35 cellular contexts compared by ENCODE assay signal in the genomic region with DNA sequence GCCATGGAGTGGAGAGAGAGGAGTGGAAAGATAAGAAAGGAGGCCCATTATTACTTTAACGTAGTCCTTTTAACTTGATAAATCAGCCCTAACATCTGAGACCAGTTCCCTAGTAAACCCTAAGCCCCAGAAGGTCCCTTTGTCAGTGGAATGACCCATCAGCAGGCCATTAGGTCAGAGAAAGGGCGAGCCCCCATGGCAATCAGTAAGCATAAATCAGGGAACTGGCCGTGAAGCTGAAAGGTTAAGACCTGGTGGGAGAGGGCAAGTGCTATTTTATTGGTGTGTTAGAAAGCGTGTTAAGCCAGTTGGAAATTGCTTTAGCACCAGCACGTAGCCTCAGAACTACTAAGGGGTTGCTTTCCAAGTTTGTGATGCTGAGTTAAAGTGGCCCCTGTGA.
"Had no signal": no experiment of that assay in that cellular context is flagged by ENCODE, and none has a peak within 500 bp of the region (broad histone marks: within the 10 kb centered on the region; RNA-seq: fewer than 3 reads in every experiment).

No MANE protein-coding gene starts in this region.

- H3K27ac Mint-ChIP-seq: activated B cell treated with CpG ODN at 0.5 μM for 24 hours; activated CD4-positive, alpha-beta memory T cell treated with anti-CD3 and anti-CD28 coated beads, Interleukin-2, amount 10 ng/mL, durations not matched to agents 7 days and 5 days; activated CD4-positive, alpha-beta T cell treated with anti-CD3 and anti-CD28 coated beads, Interleukin-2, amount 10 ng/mL, durations not matched to agents 7 days and 5 days; activated CD8-positive, alpha-beta memory T cell treated with anti-CD3 and anti-CD28 coated beads, Interleukin-2, amount 10 ng/mL, durations not matched to agents 7 days and 5 days; activated CD8-positive, alpha-beta T cell treated with anti-CD3 and anti-CD28 coated beads, Interleukin-2, amount 10 ng/mL, durations not matched to agents 7 days and 5 days; activated naive CD4-positive, alpha-beta T cell treated with anti-CD3 and anti-CD28 coated beads, Interleukin-2, amount 10 ng/mL, durations not matched to agents 7 days and 5 days; activated naive CD4-positive, alpha-beta T cell treated with anti-CD3 and anti-CD28 coated beads, Interleukin-2, amount 50 U/mL, for 24 hours; activated naive CD8-positive, alpha-beta T cell; activated naive CD8-positive, alpha-beta T cell treated with anti-CD3 and anti-CD28 coated beads, Interleukin-2, amount 10 ng/mL, durations not matched to agents 7 days and 5 days; activated naive CD8-positive, alpha-beta T cell treated with anti-CD3 and anti-CD28 coated beads, Interleukin-2, amount 50 U/mL, for 24 hours; activated T-cell treated with anti-CD3 and anti-CD28 coated beads, Interleukin-2, amount 50 U/mL, for 24 hours; activated T-helper 2 cell treated with anti-CD3 and anti-CD28 coated beads, Interferon-gamma antibody, Interleukin-2, Interleukin-4, amounts not matched to agents 10 μg/mL and 5 μg/mL and 100 μg/mL, durations not matched to agents 14 hours and 24 hours and 36 hours; T-helper 1 cell treated with Interleukin-12 subunit alpha and Interleukin-12 subunit beta and Interleukin-4 antibody, amounts not matched to agents 30 μg/mL and 1 μg/mL, for 36 hours; T-helper 2 cell treated with Interferon-gamma antibody and Interleukin-4, amounts not matched to agents 5 μg/mL and 100 μg/mL, for 36 hours had no signal

- H3K27me3 ChIP-seq: ascending aorta, cardiac muscle cell had no signal

- H3K36me3 ChIP-seq: ascending aorta, cardiac muscle cell had no signal

- H3K4me1 ChIP-seq: ascending aorta had no signal

- H3K27ac ChIP-seq: ascending aorta, cardiac muscle cell, VCaP had no signal

- ATAC-seq: activated CD8-positive, alpha-beta memory T cell treated with anti-CD3 and anti-CD28 coated beads, Interleukin-2, amount 10 ng/mL, durations not matched to agents 7 days and 5 days; activated CD8-positive, alpha-beta T cell treated with anti-CD3 and anti-CD28 coated beads, Interleukin-2, amount 10 ng/mL, durations not matched to agents 7 days and 5 days; activated naive CD8-positive, alpha-beta T cell treated with anti-CD3 and anti-CD28 coated beads, Interleukin-2, amount 50 U/mL, for 24 hours had no signal

- H3K9me3 ChIP-seq: ascending aorta had no signal

- H3K9me3 Mint-ChIP-seq: activated naive CD4-positive, alpha-beta T cell treated with anti-CD3 and anti-CD28 coated beads, Interleukin-2, amount 10 ng/mL, durations not matched to agents 7 days and 5 days; activated naive CD4-positive, alpha-beta T cell treated with anti-CD3 and anti-CD28 coated beads, Interleukin-2, amount 50 U/mL, for 24 hours; activated T-cell treated with anti-CD3 and anti-CD28 coated beads, Interleukin-2, amount 50 U/mL, for 24 hours; central memory CD8-positive, alpha-beta T cell; T-helper 2 cell treated with Interferon-gamma antibody and Interleukin-4, amounts not matched to agents 5 μg/mL and 100 μg/mL, for 36 hours had no signal

- H3K4me3 ChIP-seq: ascending aorta, cardiac muscle cell had no signal

- DNase-seq: activated B cell treated with CpG ODN at 0.5 μM for 24 hours; activated CD4-positive, alpha-beta memory T cell treated with anti-CD3 and anti-CD28 coated beads, Interleukin-2, amount 10 ng/mL, durations not matched to agents 7 days and 5 days; activated CD4-positive, alpha-beta T cell treated with anti-CD3 and anti-CD28 coated beads for 48 hours; activated CD4-positive, alpha-beta T cell treated with anti-CD3 and anti-CD28 coated beads, Interleukin-2, amount 10 ng/mL, durations not matched to agents 7 days and 5 days; activated CD4-positive, alpha-beta T cell treated with anti-CD3 and anti-CD28 coated beads, Interleukin-2, amount 50 U/mL, for 48 hours; activated CD4-positive, CD25-positive, alpha-beta regulatory T cell treated with anti-CD3 and anti-CD28 coated beads, Interleukin-2, amount 50 U/mL, for 72 hours; activated CD8-positive, alpha-beta memory T cell treated with anti-CD3 and anti-CD28 coated beads for 24 hours; activated CD8-positive, alpha-beta memory T cell treated with anti-CD3 and anti-CD28 coated beads, Interleukin-2, amount 10 ng/mL, durations not matched to agents 7 days and 5 days; activated CD8-positive, alpha-beta memory T cell treated with anti-CD3 and anti-CD28 coated beads, Interleukin-2, amount 50 U/mL, for 48 hours; activated CD8-positive, alpha-beta T cell treated with anti-CD3 and anti-CD28 coated beads, Interleukin-2, amount 10 ng/mL, durations not matched to agents 7 days and 5 days; activated effector memory CD4-positive, alpha-beta T cell treated with Interleukin-2 at 50 U/mL for 16 hours; activated gamma-delta T cell; activated naive CD4-positive, alpha-beta T cell treated with anti-CD3 and anti-CD28 coated beads, Interleukin-2, amount 10 ng/mL, durations not matched to agents 7 days and 5 days; activated naive CD4-positive, alpha-beta T cell treated with Interleukin-2 at 50 U/mL for 16 hours; activated naive CD8-positive, alpha-beta T cell treated with anti-CD3 and anti-CD28 coated beads, Interleukin-2, amount 10 ng/mL, durations not matched to agents 7 days and 5 days; activated naive CD8-positive, alpha-beta T cell treated with anti-CD3 and anti-CD28 coated beads, Interleukin-2, amount 50 U/mL, for 24 hours; activated T-cell treated with anti-CD3 and anti-CD28 coated beads, Interleukin-2, amount 50 U/mL, for 24 hours; activated T-cell treated with anti-CD3 and anti-CD28 coated beads, Interleukin-2, amount 50 U/mL, for 48 hours; amygdala; anterior cingulate cortex; caudate nucleus; cerebellar nuclear complex; T-helper 1 cell; T-helper 2 cell; T-helper 9 cell had no signal

- H3K27me3 Mint-ChIP-seq: activated B cell treated with CpG ODN at 0.5 μM for 24 hours; activated CD4-positive, alpha-beta T cell treated with anti-CD3 and anti-CD28 coated beads, Interleukin-2, amount 10 ng/mL, durations not matched to agents 7 days and 5 days; activated CD8-positive, alpha-beta memory T cell treated with anti-CD3 and anti-CD28 coated beads, Interleukin-2, amount 10 ng/mL, durations not matched to agents 7 days and 5 days; activated naive CD4-positive, alpha-beta T cell treated with anti-CD3 and anti-CD28 coated beads, Interleukin-2, amount 10 ng/mL, durations not matched to agents 7 days and 5 days; activated naive CD4-positive, alpha-beta T cell treated with anti-CD3 and anti-CD28 coated beads, Interleukin-2, amount 50 U/mL, for 24 hours; activated naive CD8-positive, alpha-beta T cell; activated naive CD8-positive, alpha-beta T cell treated with anti-CD3 and anti-CD28 coated beads, Interleukin-2, amount 10 ng/mL, durations not matched to agents 7 days and 5 days; activated naive CD8-positive, alpha-beta T cell treated with anti-CD3 and anti-CD28 coated beads, Interleukin-2, amount 50 U/mL, for 24 hours; activated T-cell treated with anti-CD3 and anti-CD28 coated beads, Interleukin-2, amount 50 U/mL, for 24 hours; central memory CD8-positive, alpha-beta T cell had no signal

- H3K4me3 Mint-ChIP-seq: activated B cell treated with CpG ODN at 0.5 μM for 24 hours; activated CD4-positive, alpha-beta memory T cell treated with anti-CD3 and anti-CD28 coated beads, Interleukin-2, amount 10 ng/mL, durations not matched to agents 7 days and 5 days; activated CD4-positive, alpha-beta T cell treated with anti-CD3 and anti-CD28 coated beads, Interleukin-2, amount 10 ng/mL, durations not matched to agents 7 days and 5 days; activated CD8-positive, alpha-beta memory T cell treated with anti-CD3 and anti-CD28 coated beads, Interleukin-2, amount 10 ng/mL, durations not matched to agents 7 days and 5 days; activated CD8-positive, alpha-beta T cell treated with anti-CD3 and anti-CD28 coated beads, Interleukin-2, amount 10 ng/mL, durations not matched to agents 7 days and 5 days; activated naive CD4-positive, alpha-beta T cell treated with anti-CD3 and anti-CD28 coated beads, Interleukin-2, amount 10 ng/mL, durations not matched to agents 7 days and 5 days; activated naive CD4-positive, alpha-beta T cell treated with anti-CD3 and anti-CD28 coated beads, Interleukin-2, amount 50 U/mL, for 24 hours; activated naive CD8-positive, alpha-beta T cell; activated naive CD8-positive, alpha-beta T cell treated with anti-CD3 and anti-CD28 coated beads, Interleukin-2, amount 10 ng/mL, durations not matched to agents 7 days and 5 days; activated naive CD8-positive, alpha-beta T cell treated with anti-CD3 and anti-CD28 coated beads, Interleukin-2, amount 50 U/mL, for 24 hours; activated T-cell treated with anti-CD3 and anti-CD28 coated beads, Interleukin-2, amount 50 U/mL, for 24 hours; brain; central memory CD8-positive, alpha-beta T cell; T-helper 1 cell treated with Interleukin-12 subunit alpha and Interleukin-12 subunit beta and Interleukin-4 antibody, amounts not matched to agents 30 μg/mL and 1 μg/mL, for 36 hours; T-helper 2 cell treated with Interferon-gamma antibody and Interleukin-4, amounts not matched to agents 5 μg/mL and 100 μg/mL, for 36 hours had no signal

- H3K36me3 Mint-ChIP-seq: activated CD8-positive, alpha-beta memory T cell treated with anti-CD3 and anti-CD28 coated beads, Interleukin-2, amount 10 ng/mL, durations not matched to agents 7 days and 5 days; activated naive CD4-positive, alpha-beta T cell treated with anti-CD3 and anti-CD28 coated beads, Interleukin-2, amount 10 ng/mL, durations not matched to agents 7 days and 5 days; activated naive CD8-positive, alpha-beta T cell; brain had no signal

- H3K4me1 Mint-ChIP-seq: activated B cell treated with CpG ODN at 0.5 μM for 24 hours; activated CD4-positive, alpha-beta memory T cell treated with anti-CD3 and anti-CD28 coated beads, Interleukin-2, amount 10 ng/mL, durations not matched to agents 7 days and 5 days; activated CD4-positive, alpha-beta T cell treated with anti-CD3 and anti-CD28 coated beads, Interleukin-2, amount 10 ng/mL, durations not matched to agents 7 days and 5 days; activated CD8-positive, alpha-beta memory T cell treated with anti-CD3 and anti-CD28 coated beads, Interleukin-2, amount 10 ng/mL, durations not matched to agents 7 days and 5 days; activated naive CD4-positive, alpha-beta T cell treated with anti-CD3 and anti-CD28 coated beads, Interleukin-2, amount 10 ng/mL, durations not matched to agents 7 days and 5 days; activated naive CD8-positive, alpha-beta T cell treated with anti-CD3 and anti-CD28 coated beads, Interleukin-2, amount 10 ng/mL, durations not matched to agents 7 days and 5 days; activated naive CD8-positive, alpha-beta T cell treated with anti-CD3 and anti-CD28 coated beads, Interleukin-2, amount 50 U/mL, for 24 hours; central memory CD8-positive, alpha-beta T cell had no signal
